Comparison of ENCODE assay signal across 8 cellular contexts in the genomic region with DNA sequence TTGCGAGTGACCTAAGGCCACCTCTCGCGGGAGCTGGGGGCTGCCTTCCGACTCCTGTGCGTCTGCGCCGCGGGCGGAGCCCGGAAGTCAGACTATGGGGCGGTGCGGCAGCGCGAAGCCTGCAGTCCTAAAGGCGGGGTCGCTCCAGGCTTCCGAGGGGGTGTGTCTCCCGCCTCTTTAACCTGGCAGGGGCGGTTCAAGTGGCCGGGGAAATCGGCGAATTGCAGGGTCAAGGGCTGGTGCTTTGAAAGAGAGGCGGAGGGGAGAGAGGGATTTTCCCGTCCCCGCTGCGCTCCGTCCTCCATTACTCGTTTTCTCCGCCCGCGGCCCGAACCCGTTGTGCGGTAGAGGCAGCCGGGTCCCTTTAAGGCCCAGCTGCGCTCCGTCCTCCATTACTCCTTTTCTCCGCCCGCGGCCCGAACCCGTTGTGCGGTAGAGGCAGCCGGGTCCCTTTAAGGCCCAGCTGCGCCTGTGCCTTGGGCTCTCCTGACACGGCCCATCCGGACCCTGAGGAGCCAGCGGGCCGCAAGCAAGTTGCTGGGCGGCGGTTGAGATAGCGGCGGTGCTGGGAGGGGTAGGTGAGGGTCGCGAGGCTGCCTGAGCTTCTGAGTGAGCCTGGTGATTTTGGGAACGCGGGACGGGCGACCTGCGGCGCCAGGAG. TPM values are rescaled to one million over a fixed set of nuclear protein-coding genes. Genes with fewer than 3 reads are reported as not detected.
DNase-seq lines count a peak whose midpoint lies in the region; ATAC-seq and TF ChIP-seq lines count a peak whose summit lies in the region.
"Not testable (repeated sequence)": the region's sequence is repeated elsewhere in the genome, so short reads cannot be mapped to it uniquely, and the experiment has no call there.

A gene with protein sequence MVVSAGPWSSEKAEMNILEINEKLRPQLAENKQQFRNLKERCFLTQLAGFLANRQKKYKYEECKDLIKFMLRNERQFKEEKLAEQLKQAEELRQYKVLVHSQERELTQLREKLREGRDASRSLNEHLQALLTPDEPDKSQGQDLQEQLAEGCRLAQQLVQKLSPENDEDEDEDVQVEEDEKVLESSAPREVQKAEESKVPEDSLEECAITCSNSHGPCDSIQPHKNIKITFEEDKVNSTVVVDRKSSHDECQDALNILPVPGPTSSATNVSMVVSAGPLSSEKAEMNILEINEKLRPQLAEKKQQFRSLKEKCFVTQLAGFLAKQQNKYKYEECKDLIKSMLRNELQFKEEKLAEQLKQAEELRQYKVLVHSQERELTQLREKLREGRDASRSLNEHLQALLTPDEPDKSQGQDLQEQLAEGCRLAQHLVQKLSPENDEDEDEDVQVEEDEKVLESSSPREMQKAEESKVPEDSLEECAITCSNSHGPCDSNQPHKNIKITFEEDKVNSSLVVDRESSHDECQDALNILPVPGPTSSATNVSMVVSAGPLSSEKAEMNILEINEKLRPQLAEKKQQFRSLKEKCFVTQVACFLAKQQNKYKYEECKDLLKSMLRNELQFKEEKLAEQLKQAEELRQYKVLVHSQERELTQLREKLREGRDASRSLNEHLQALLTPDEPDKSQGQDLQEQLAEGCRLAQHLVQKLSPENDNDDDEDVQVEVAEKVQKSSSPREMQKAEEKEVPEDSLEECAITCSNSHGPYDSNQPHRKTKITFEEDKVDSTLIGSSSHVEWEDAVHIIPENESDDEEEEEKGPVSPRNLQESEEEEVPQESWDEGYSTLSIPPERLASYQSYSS (N-terminal part only) (plus strand): TSS at position 83 of the 661 bp plus-strand sequence. CDS start 21,820 bp downstream, outside the sequence.

- DNase-seq in CD1c-positive myeloid dendritic cell (ENCODE audit: extremely low spot score): peak; percentile 81
- DNase-seq in NCI-H82 treated with DMSO at 0.1 percent for 48 hours (lab: John Stamatoyannopoulos, UW; ENCODE audit: unreplicated experiment): peak; percentile 62
- DNase-seq in activated CD4-positive, alpha-beta T cell treated with anti-CD3 and anti-CD28 coated beads, Interleukin-2, amount 50 U/mL, for 4 hours: peak; percentile 77 to 78
- peak; percentile 45 to 74 for DNase-seq in dermis microvascular lymphatic vessel endothelial cell (ENCODE audit: low read depth in 2 of 2)
- peak; percentile 72 to 95 for DNase-seq in lower leg skin (ENCODE audit: low spot score in 2 of 2)
- DNase-seq in stimulated activated CD4-positive, alpha-beta T cell treated with anti-CD3 and anti-CD28 coated beads, Interleukin-2, amount 100 ng/mL, for 48 hours: peak; percentile 69 to 73

- H3K4me3 ChIP-seq in lower leg skin (ENCODE audit: low read depth, poor library complexity, severe bottlenecking): peak within 1 kb of the TSS; percentile 74

- not testable (repeated sequence) for TF ChIP-seq CTCF in lower leg skin (IDR thresholded peaks at IDR 0.05)

- ATAC-seq in GM19455 (IDR thresholded peaks at IDR 0.05; ENCODE audit: unreplicated experiment): peak; percentile 83
- ATAC-seq in HG03565 (IDR thresholded peaks at IDR 0.05; ENCODE audit: unreplicated experiment): peak; percentile 58

- 0 to 1% methylated on average over 23 to 44 of the region's 61 CpGs for WGBS in lower leg skin, 2 donors

- intact Hi-C loops in lower leg skin (cut with DNase I; ENCODE audit: low total_unique reads): not testable (repeated sequence)

- not testable (repeated sequence) for TF ChIP-seq POLR2A in lower leg skin (IDR thresholded peaks at IDR 0.05)

RNA-seq across cellular contexts. Expression of the gene that starts here (rescaled TPM):
- total RNA-seq in dermis microvascular lymphatic vessel endothelial cell: 2.8 and 4.2 TPM in 2 replicates
- 10 to 100 TPM in 2 of 4 donors, 1 to 10 TPM in 2; 7.4 to 14.8 (median 10.5) TPM for total RNA-seq in lower leg skin

Comparison
In these comparisons a context has a peak if more than half of its experiments do, and no peak if none do; other contexts are left out.
1. Peak in every context shown above with its lines: DNase-seq, ATAC-seq and H3K4me3 ChIP-seq.